8 cellular contexts compared by ENCODE assay signal in genomic region chrX:71622347-71623104, GRCh38. TPM values are rescaled to one million over a fixed set of nuclear protein-coding genes. Genes with fewer than 3 reads are reported as not detected.
DNase-seq lines count a peak whose midpoint lies in the region; ATAC-seq and TF ChIP-seq lines count a peak whose summit lies in the region.

No MANE protein-coding gene starts in this region.

- H3K9me3 ChIP-seq in mucosa of descending colon = no peaks in the 10 kb centered on the region

- peaks cover 35 to 46% of the 10 kb centered on the region in 2 donors for H3K4me1 Mint-ChIP-seq in effector memory CD8-positive, alpha-beta T cell (ENCODE audit: low read depth in 2 of 2)

- CTCF ChIA-PET in HEK293T (lab: Yijun Ruan, JAX) = interaction anchor here (0.7 kb wide), 1 partner anchor 623 kb away, joined by 3 read pairs; no protein-coding TSS in a partner anchor

- DNase-seq in HEK293T (ENCODE audit: extremely low spot score) (peak; percentile 67), NCI-H2029 treated with DMSO at 0.1 percent for 48 hours (lab: John Stamatoyannopoulos, UW) (peak; percentile 32), mucosa of descending colon (peak; percentile 82 to 91 (median 84)), OCI-M1 (lab: John Stamatoyannopoulos, UW) (no peak)
- peak; percentile 37 to 65 (median 43) for DNase-seq in activated CD8-positive, alpha-beta memory T cell treated with anti-CD3 and anti-CD28 coated beads for 48 hours (ENCODE audit: low read depth in 2 of 3, low spot score in 2 of 3)
- DNase-seq in effector memory CD8-positive, alpha-beta T cell = peak; percentile 67 to 73 (median 68)
- DNase-seq in stimulated activated naive CD8-positive, alpha-beta T cell treated with anti-CD3 and anti-CD28 coated beads, Interleukin-15, Interleukin-2, amounts not matched to agents 100 U/mL and 50 U/mL, for 24 hours = peak; percentile 72

- peak; percentile 72 for ATAC-seq in effector memory CD8-positive, alpha-beta T cell (replicated peaks)
- ATAC-seq in mucosa of descending colon = peak; percentile 78
- peak; percentile 42 for ATAC-seq in stimulated activated naive CD8-positive, alpha-beta T cell treated with anti-CD3 and anti-CD28 coated beads, Interleukin-15, Interleukin-2, amounts not matched to agents 100 U/mL and 50 U/mL, for 24 hours

- peak overlapping the region; percentile 98 for H3K27ac Mint-ChIP-seq in effector memory CD8-positive, alpha-beta T cell

- H3K9me3 Mint-ChIP-seq in effector memory CD8-positive, alpha-beta T cell = no peaks in the 10 kb centered on the region

- H3K36me3 ChIP-seq in mucosa of descending colon (ENCODE audit: low read depth) = no peaks in the 10 kb centered on the region

- peaks cover 33% of the 10 kb centered on the region for H3K4me1 ChIP-seq in mucosa of descending colon (ENCODE audit: low read depth)

- H3K27me3 Mint-ChIP-seq in effector memory CD8-positive, alpha-beta T cell = no peaks in the 10 kb centered on the region

- intact Hi-C loops in mucosa of descending colon (cut with DNase I, micrococcal nuclease) = no loop called here

- peak overlapping the region; percentile 84 to 85 for H3K4me3 Mint-ChIP-seq in effector memory CD8-positive, alpha-beta T cell

- peaks cover 42% of the 10 kb centered on the region for H3K36me3 Mint-ChIP-seq in effector memory CD8-positive, alpha-beta T cell (ENCODE audit: insufficient read depth)

- H3K4me3 ChIP-seq in mucosa of descending colon = no peak overlapping the region

- POLR2A ChIA-PET in HEK293T (lab: Yijun Ruan, JAX) = no interaction called here

- TF ChIP-seq CTCF in GM12873 (IDR thresholded peaks at IDR 0.05; ENCODE audit: insufficient read depth, low read depth, low read length, missing control alignments) (peak; percentile 33), mucosa of descending colon (IDR thresholded peaks at IDR 0.05) (no peak)

TF ChIP-seq in HEK293T, 16 proteins besides CTCF, POLR2A, EP300 and RAD21:
- TF ChIP-seq NFRKB (IDR thresholded peaks at IDR 0.05) (no peak), L3MBTL2 (conservative IDR thresholded peaks at IDR 0.05) (no peak), ELF4 (IDR thresholded peaks at IDR 0.05) (no peak), CTBP1 (IDR thresholded peaks at IDR 0.05; ENCODE audit: borderline replicate concordance) (no peak), SP1 (IDR thresholded peaks at IDR 0.05) (no peak), ZNF384 (IDR thresholded peaks at IDR 0.05) (no peak), ARNT (IDR thresholded peaks at IDR 0.05) (no peak), FOXA1 (IDR thresholded peaks at IDR 0.05) (no peak), FOXK2 (IDR thresholded peaks at IDR 0.05) (no peak), BHLHE40 (IDR thresholded peaks at IDR 0.05; ENCODE audit: borderline replicate concordance) (no peak)
TF ChIP-seq in HEK293T: peak in this region for 0.

RNA-seq across cellular contexts. Expression of gene CXCR3, which starts 4.2 kb away (rescaled TPM):
- total RNA-seq in mucosa of descending colon = 1 to 10 TPM; 1.9 to 6.1 (median 2.1) TPM

RNA-seq across cellular contexts. Expression of gene GCNA, which starts 44.3 kb away (rescaled TPM):
- 1 to 10 TPM; 1.2 to 2.0 (median 1.5) TPM for total RNA-seq in mucosa of descending colon
